Comparison of ENCODE assay signal across 1 cellular context in genomic region chr16:20853076-20853597, GRCh38.
TF ChIP-seq lines count a peak whose summit lies in the region.

No MANE protein-coding gene starts in this region.

TF ChIP-seq in IMR-90, 13 proteins besides CTCF, POLR2A, EP300 and RAD21:
- TF ChIP-seq MAZ (IDR thresholded peaks at IDR 0.05; ENCODE audit: borderline replicate concordance, low read depth, low read length) (no peak), USF2 (IDR thresholded peaks at IDR 0.05; ENCODE audit: low read depth, low read length) (no peak)
